ENCODE assay signal across 24 cellular contexts in genomic region chr5:78751872-78752271, GRCh38.
"Had no signal": no experiment of that assay in that cellular context is flagged by ENCODE, and none has a peak within 500 bp of the region (broad histone marks: within the 10 kb centered on the region; RNA-seq: fewer than 3 reads in every experiment).

No MANE protein-coding gene starts in this region.

- H3K27me3 ChIP-seq: ascending aorta, breast epithelium, sigmoid colon, suprapubic skin, transverse colon, vagina had no signal

- H3K9me3 Mint-ChIP-seq: activated naive CD4-positive, alpha-beta T cell treated with anti-CD3 and anti-CD28 coated beads, Interleukin-2, amount 10 ng/mL, durations not matched to agents 7 days and 5 days; activated naive CD8-positive, alpha-beta T cell treated with anti-CD3 and anti-CD28 coated beads, Interleukin-2, amount 50 U/mL, for 24 hours; activated T-cell treated with anti-CD3 and anti-CD28 coated beads, Interleukin-2, amount 50 U/mL, for 4 hours; memory B cell; naive thymus-derived CD4-positive, alpha-beta T cell; stimulated activated naive CD8-positive, alpha-beta T cell treated with anti-CD3 and anti-CD28 coated beads, Interleukin-15, Interleukin-2, amounts not matched to agents 100 ng/mL and 50 ng/mL, for 24 hours had no signal

- H3K36me3 Mint-ChIP-seq: activated naive CD4-positive, alpha-beta T cell treated with anti-CD3 and anti-CD28 coated beads, Interleukin-2, amount 10 ng/mL, durations not matched to agents 7 days and 5 days; memory B cell; naive thymus-derived CD4-positive, alpha-beta T cell had no signal

- H3K9me3 ChIP-seq: ascending aorta, breast epithelium, mucosa of descending colon, sigmoid colon, suprapubic skin, transverse colon, vagina had no signal

- H3K4me3 Mint-ChIP-seq: activated naive CD4-positive, alpha-beta T cell treated with anti-CD3 and anti-CD28 coated beads, Interleukin-2, amount 10 ng/mL, durations not matched to agents 7 days and 5 days; activated naive CD8-positive, alpha-beta T cell treated with anti-CD3 and anti-CD28 coated beads, Interleukin-2, amount 50 U/mL, for 24 hours; activated T-cell treated with anti-CD3 and anti-CD28 coated beads, Interleukin-2, amount 50 U/mL, for 4 hours; memory B cell; naive thymus-derived CD4-positive, alpha-beta T cell; stimulated activated naive CD8-positive, alpha-beta T cell treated with anti-CD3 and anti-CD28 coated beads, Interleukin-15, Interleukin-2, amounts not matched to agents 100 ng/mL and 50 ng/mL, for 24 hours had no signal

- ATAC-seq: activated naive CD8-positive, alpha-beta T cell treated with anti-CD3 and anti-CD28 coated beads, Interleukin-2, amount 50 U/mL, for 24 hours; activated T-cell treated with anti-CD3 and anti-CD28 coated beads, Interleukin-2, amount 50 U/mL, for 4 hours; left ventricle myocardium superior; mucosa of descending colon; naive thymus-derived CD4-positive, alpha-beta T cell had no signal

- H3K27ac ChIP-seq: ascending aorta, breast epithelium, parathyroid adenoma, sigmoid colon, suprapubic skin, transverse colon, vagina, VCaP had no signal

- H3K27ac Mint-ChIP-seq: activated naive CD4-positive, alpha-beta T cell treated with anti-CD3 and anti-CD28 coated beads, Interleukin-2, amount 10 ng/mL, durations not matched to agents 7 days and 5 days; activated naive CD8-positive, alpha-beta T cell treated with anti-CD3 and anti-CD28 coated beads, Interleukin-2, amount 50 U/mL, for 24 hours; memory B cell; naive thymus-derived CD4-positive, alpha-beta T cell; stimulated activated naive CD8-positive, alpha-beta T cell treated with anti-CD3 and anti-CD28 coated beads, Interleukin-15, Interleukin-2, amounts not matched to agents 100 ng/mL and 50 ng/mL, for 24 hours had no signal

- H3K27me3 Mint-ChIP-seq: activated naive CD8-positive, alpha-beta T cell treated with anti-CD3 and anti-CD28 coated beads, Interleukin-2, amount 50 U/mL, for 24 hours; memory B cell; stimulated activated naive CD8-positive, alpha-beta T cell treated with anti-CD3 and anti-CD28 coated beads, Interleukin-15, Interleukin-2, amounts not matched to agents 100 ng/mL and 50 ng/mL, for 24 hours had no signal

- H3K4me1 ChIP-seq: breast epithelium, parathyroid adenoma had no signal

- H3K4me1 Mint-ChIP-seq: activated naive CD4-positive, alpha-beta T cell treated with anti-CD3 and anti-CD28 coated beads, Interleukin-2, amount 10 ng/mL, durations not matched to agents 7 days and 5 days had no signal

- H3K4me3 ChIP-seq: ascending aorta, breast epithelium, mucosa of descending colon, sigmoid colon, suprapubic skin, transverse colon, vagina had no signal

- DNase-seq: activated CD4-positive, alpha-beta T cell treated with anti-CD3 and anti-CD28 coated beads, Interleukin-2, amount 50 U/mL, for 1 hour; activated CD4-positive, CD25-positive, alpha-beta regulatory T cell treated with anti-CD3 and anti-CD28 coated beads, Interleukin-2, amount 50 U/mL, for 72 hours; activated CD8-positive, alpha-beta memory T cell treated with anti-CD3 and anti-CD28 coated beads, Interleukin-2, amount 50 U/mL, for 4 hours; activated naive CD4-positive, alpha-beta T cell treated with anti-CD3 and anti-CD28 coated beads, Interleukin-2, amount 10 ng/mL, durations not matched to agents 7 days and 5 days; activated naive CD8-positive, alpha-beta T cell treated with anti-CD3 and anti-CD28 coated beads, Interleukin-2, amount 50 U/mL, for 24 hours; activated T-cell treated with anti-CD3 and anti-CD28 coated beads, Interleukin-2, amount 50 U/mL, for 4 hours; cerebellar nuclear complex; effector CD4-positive, alpha-beta T cell; foreskin melanocyte; left ventricle myocardium superior; mucosa of descending colon; naive thymus-derived CD4-positive, alpha-beta T cell; sigmoid colon; stimulated activated CD4-positive, alpha-beta T cell treated with anti-CD3 and anti-CD28 coated beads, Interleukin-2, amount 100 ng/mL, for 48 hours; T-helper 2 cell; transverse colon had no signal

- H3K36me3 ChIP-seq: ascending aorta, breast epithelium, sigmoid colon, suprapubic skin, transverse colon, vagina had no signal
